19 cellular contexts compared by ENCODE assay signal in genomic region chr9:97987490-97987889, GRCh38. TPM values are rescaled to one million over a fixed set of nuclear protein-coding genes. Genes with fewer than 3 reads are reported as not detected.
A peak's percentile ranks its signal among the peaks of the same experiment; 100 is the strongest.
DNase-seq lines count a peak whose midpoint lies in the region; ATAC-seq and TF ChIP-seq lines count a peak whose summit lies in the region.
"Had no signal": no experiment of that assay in that cellular context is flagged by ENCODE, and none has a peak within 500 bp of the region (broad histone marks: within the 10 kb centered on the region; RNA-seq: fewer than 3 reads in every experiment).

No MANE protein-coding gene starts in this region.

- H3K4me1 Mint-ChIP-seq in activated CD8-positive, alpha-beta memory T cell treated with anti-CD3 and anti-CD28 coated beads, Interleukin-2, amount 10 ng/mL, durations not matched to agents 7 days and 5 days: peaks cover 64% of the 10 kb centered on the region
- peaks cover 17% of the 10 kb centered on the region for H3K4me1 Mint-ChIP-seq in GM23338
- H3K4me1 Mint-ChIP-seq in activated B cell treated with CpG ODN at 0.5 μM for 24 hours: peaks cover 70% of the 10 kb centered on the region
- H3K4me1 Mint-ChIP-seq in glutamatergic neuron (ENCODE audit: low read depth, unreplicated experiment): peaks cover 26% of the 10 kb centered on the region

- no peaks in the 10 kb centered on the region for H3F3A ChIP-seq in GM23338 (replicated peaks; ENCODE audit: low read depth)

- no peak overlapping the region for H2BK12ac ChIP-seq in trophoblast cell (ENCODE audit: low read length)

- H4K8ac ChIP-seq in trophoblast cell (ENCODE audit: low read depth, low read length): no peak overlapping the region

- H3K27me3 Mint-ChIP-seq in activated CD8-positive, alpha-beta memory T cell treated with anti-CD3 and anti-CD28 coated beads, Interleukin-2, amount 10 ng/mL, durations not matched to agents 7 days and 5 days: no peaks in the 10 kb centered on the region
- peaks cover 18% of the 10 kb centered on the region for H3K27me3 Mint-ChIP-seq in GM23338 (ENCODE audit: insufficient read depth, low read depth, poor library complexity)
- H3K27me3 Mint-ChIP-seq in activated B cell treated with CpG ODN at 0.5 μM for 24 hours: no peaks in the 10 kb centered on the region
- peaks cover 3% of the 10 kb centered on the region for H3K27me3 Mint-ChIP-seq in glutamatergic neuron (ENCODE audit: unreplicated experiment)

- H2AFZ ChIP-seq in GM23338 (no peak overlapping the region), trophoblast cell (ENCODE audit: insufficient read depth, low read length, poor library complexity) (no peak overlapping the region)

- peaks cover 15% of the 10 kb centered on the region for H3K36me3 Mint-ChIP-seq in activated CD8-positive, alpha-beta memory T cell treated with anti-CD3 and anti-CD28 coated beads, Interleukin-2, amount 10 ng/mL, durations not matched to agents 7 days and 5 days
- peaks cover 8% of the 10 kb centered on the region; the same call in 1 of the 3 replicates for H3K36me3 Mint-ChIP-seq in GM23338 (ENCODE audit: low read depth)
- no peaks in the 10 kb centered on the region for H3K36me3 Mint-ChIP-seq in activated B cell treated with CpG ODN at 0.5 μM for 24 hours (ENCODE audit: low read depth)
- H3K36me3 Mint-ChIP-seq in glutamatergic neuron (ENCODE audit: unreplicated experiment): no peaks in the 10 kb centered on the region

- no peak overlapping the region for H3K4me3 ChIP-seq in GM23338
- no peak overlapping the region for H3K4me3 ChIP-seq in trophoblast cell (ENCODE audit: low read depth, low read length)
- H3K4me3 ChIP-seq: vagina had no signal

- peaks cover 56% of the 10 kb centered on the region for H4K20me1 ChIP-seq in GM23338 (replicated peaks; ENCODE audit: insufficient read depth)

- H3K4me2 ChIP-seq in GM23338: peak overlapping the region; percentile 13; the same call in 1 of the 2 replicates
- H3K4me2 ChIP-seq in trophoblast cell (ENCODE audit: low read length): no peak overlapping the region

- no peaks in the 10 kb centered on the region for H3K36me3 ChIP-seq in GM23338 (ENCODE audit: insufficient read depth)
- H3K36me3 ChIP-seq in trophoblast cell (ENCODE audit: control insufficient read depth in 1 of 2, insufficient read depth in 2 of 2, low read length in 2 of 2): no peaks in the 10 kb centered on the region
- H3K36me3 ChIP-seq: vagina had no signal

- H3K27me3 ChIP-seq in GM23338 (ENCODE audit: insufficient read depth): peaks cover 32% of the 10 kb centered on the region
- H3K27me3 ChIP-seq in trophoblast cell (ENCODE audit: insufficient read depth, low read length): peaks cover 3% of the 10 kb centered on the region
- H3K27me3 ChIP-seq: vagina had no signal

- H3K79me1 ChIP-seq in trophoblast cell (ENCODE audit: low read length): peaks cover 23% of the 10 kb centered on the region

- H2BK120ac ChIP-seq in trophoblast cell (ENCODE audit: insufficient read depth, low read length, poor library complexity): no peak overlapping the region

- H4K12ac ChIP-seq in trophoblast cell (ENCODE audit: low read depth, low read length): no peak overlapping the region

- H4K91ac ChIP-seq in trophoblast cell (ENCODE audit: low read depth, low read length): no peak overlapping the region

- H3K9ac ChIP-seq in trophoblast cell (ENCODE audit: low read length): no peak overlapping the region

- peaks cover 75% of the 10 kb centered on the region for H3K79me2 ChIP-seq in GM23338 (replicated peaks; ENCODE audit: insufficient read depth)
- H3K79me2 ChIP-seq in trophoblast cell (ENCODE audit: control insufficient read depth, insufficient read depth, low read length, poor library complexity): peaks cover 38% of the 10 kb centered on the region

- CTCF ChIA-PET in activated CD8-positive, alpha-beta memory T cell treated with anti-CD3 and anti-CD28 coated beads, Interleukin-2, amount 10 ng/mL, durations not matched to agents 7 days and 5 days (lab: Charles Lee): interaction anchor here (0.6 to 9.1 kb wide), 5 partner anchors 10 to 132 kb away, joined by 3 to 99 read pairs (median 3); partner anchors contain the start of genes TRIM14 and TRMO
- CTCF ChIA-PET in activated B cell treated with CpG ODN at 0.5 μM for 24 hours (lab: Charles Lee): interaction anchor here (1.2 kb wide), 1 partner anchor 23 kb away, joined by 3 read pairs; no protein-coding TSS in a partner anchor

- WGBS in trophoblast cell (ENCODE audit: extremely low coverage, insufficient coverage, insufficient read length): no CpG with 5 or more reads among the region's 5 CpGs

- H3K9me3 ChIP-seq in trophoblast cell (ENCODE audit: insufficient read depth, low read depth, low read length): no peaks in the 10 kb centered on the region
- H3K9me3 ChIP-seq: vagina had no signal

- H3K4ac ChIP-seq in trophoblast cell (ENCODE audit: low read depth, low read length): peak overlapping the region; percentile 64

- H3K4me3 Mint-ChIP-seq in activated CD8-positive, alpha-beta memory T cell treated with anti-CD3 and anti-CD28 coated beads, Interleukin-2, amount 10 ng/mL, durations not matched to agents 7 days and 5 days: no peak overlapping the region
- H3K4me3 Mint-ChIP-seq in GM23338 (no peak overlapping the region), activated B cell treated with CpG ODN at 0.5 μM for 24 hours (peak overlapping the region; percentile 28), glutamatergic neuron (ENCODE audit: unreplicated experiment) (no peak overlapping the region)

- no peak for DNase-seq in activated CD8-positive, alpha-beta memory T cell treated with anti-CD3 and anti-CD28 coated beads, Interleukin-2, amount 10 ng/mL, durations not matched to agents 7 days and 5 days
- no peak for DNase-seq in activated CD8-positive, alpha-beta memory T cell treated with anti-CD3 and anti-CD28 coated beads, Interleukin-2, amount 50 U/mL, for 4 hours
- no peak for DNase-seq in GM23338 (ENCODE audit: low spot score)
- no peak for DNase-seq in activated B cell treated with CpG ODN at 0.5 μM for 24 hours
- DNase-seq in trophoblast cell: no peak
- no peak for DNase-seq in glutamatergic neuron
- DNase-seq in NCI-H1105 treated with DMSO at 0.1 percent for 48 hours (lab: John Stamatoyannopoulos, UW): no peak
- DNase-seq: activated CD8-positive, alpha-beta memory T cell treated with anti-CD3 and anti-CD28 coated beads for 24 hours; amniotic stem cell; foreskin melanocyte; NCI-H1930; NCI-H748 treated with DMSO at 0.1 percent for 48 hours; stimulated activated CD4-positive, alpha-beta T cell treated with anti-CD3 and anti-CD28 coated beads, Interleukin-4, amount 100 ng/mL, for 4 hours; T-helper 9 cell had no signal

- no peak overlapping the region for H3K27ac ChIP-seq in GM23338 (ENCODE audit: low read depth)
- H3K27ac ChIP-seq in trophoblast cell (ENCODE audit: low read depth, low read length): no peak overlapping the region
- H3K27ac ChIP-seq: vagina had no signal

- H3K14ac ChIP-seq in trophoblast cell (ENCODE audit: low read length): no peak overlapping the region

- POLR2A ChIA-PET in activated B cell treated with CpG ODN at 0.5 μM for 24 hours (lab: Charles Lee): interaction anchor here (0.6 to 3.1 kb wide), 4 partner anchors 23 to 354 kb away, joined by 3 to 23 read pairs (median 3); partner anchors contain the start of genes NCBP1, TRMO and TSTD2

- ATAC-seq in activated CD8-positive, alpha-beta memory T cell treated with anti-CD3 and anti-CD28 coated beads, Interleukin-2, amount 10 ng/mL, durations not matched to agents 7 days and 5 days: no peak
- ATAC-seq in GM23338 (no peak), activated B cell treated with CpG ODN at 0.5 μM for 24 hours (ENCODE audit: low read depth) (no peak), HG02588 (IDR thresholded peaks at IDR 0.05; ENCODE audit: unreplicated experiment) (no peak)

- no peak overlapping the region for H2AK5ac ChIP-seq in trophoblast cell (ENCODE audit: low read length)

- H3K4me1 ChIP-seq in GM23338 (ENCODE audit: insufficient read depth): peaks cover 20% of the 10 kb centered on the region; the same call in 1 of the 2 replicates
- peaks cover 8 to 16% of the 10 kb centered on the region in 2 experiments for H3K4me1 ChIP-seq in trophoblast cell (ENCODE audit: control insufficient read depth in 1 of 2, insufficient read depth in 2 of 2, low read length in 2 of 2)

- no peak overlapping the region for H2BK5ac ChIP-seq in trophoblast cell (ENCODE audit: low read depth, low read length, poor library complexity)

- no peak overlapping the region for H3K23ac ChIP-seq in trophoblast cell (ENCODE audit: low read length)

- H3K27ac Mint-ChIP-seq in activated CD8-positive, alpha-beta memory T cell treated with anti-CD3 and anti-CD28 coated beads, Interleukin-2, amount 10 ng/mL, durations not matched to agents 7 days and 5 days: peak overlapping the region; percentile 14
- H3K27ac Mint-ChIP-seq in GM23338: no peak overlapping the region
- peak overlapping the region; percentile 57 for H3K27ac Mint-ChIP-seq in activated B cell treated with CpG ODN at 0.5 μM for 24 hours
- no peak overlapping the region for H3K27ac Mint-ChIP-seq in glutamatergic neuron (ENCODE audit: unreplicated experiment)

- no peaks in the 10 kb centered on the region for H3K9me3 Mint-ChIP-seq in activated CD8-positive, alpha-beta memory T cell treated with anti-CD3 and anti-CD28 coated beads, Interleukin-2, amount 10 ng/mL, durations not matched to agents 7 days and 5 days (ENCODE audit: low read depth)
- H3K9me3 Mint-ChIP-seq in GM23338: peaks cover 3% of the 10 kb centered on the region; the same call in 1 of the 3 replicates
- no peaks in the 10 kb centered on the region for H3K9me3 Mint-ChIP-seq in activated B cell treated with CpG ODN at 0.5 μM for 24 hours
- H3K9me3 Mint-ChIP-seq in glutamatergic neuron (ENCODE audit: unreplicated experiment): peaks cover 2% of the 10 kb centered on the region

- TF ChIP-seq CTCF in GM23338 (conservative IDR thresholded peaks at IDR 0.05; ENCODE audit: low read depth in 2 of 2) (no peak), activated B cell treated with CpG ODN at 0.5 μM for 24 hours (IDR thresholded peaks at IDR 0.05) (no peak), glutamatergic neuron (IDR thresholded peaks at IDR 0.05; ENCODE audit: partially characterized antibody, unreplicated experiment) (no peak)

- H3K18ac ChIP-seq in trophoblast cell (ENCODE audit: low read length): no peak overlapping the region

- intact Hi-C loops in activated B cell treated with CpG ODN at 0.5 μM for 24 hours (cut with micrococcal nuclease): loop anchor here (5.0 kb wide), 1 partner anchor 135 kb away; the partner anchor contains the start of gene FOXE1

- no peaks in the 10 kb centered on the region for H3K9me2 ChIP-seq in GM23338 (ENCODE audit: insufficient read depth)

RNA-seq across cellular contexts. Expression of gene ANP32B, which starts 4.3 kb away (rescaled TPM):
- total RNA-seq in activated CD8-positive, alpha-beta memory T cell treated with anti-CD3 and anti-CD28 coated beads, Interleukin-2, amount 10 ng/mL, durations not matched to agents 7 days and 5 days: 100 to 1,000 TPM; 299 to 301 TPM
- 13.1 and 21.0 TPM in 2 replicates for total RNA-seq in GM23338 (2014; rRNA removed; shearing (Covaris generic))
- polyA plus RNA-seq in GM23338 (2016; fragmentation: Nextera tagmentation; extraction: Ambion mirVana): 114 and 117 TPM in 2 replicates
- total RNA-seq in activated B cell treated with CpG ODN at 0.5 μM for 24 hours: 162 and 173 TPM in 2 replicates
- polyA plus RNA-seq in trophoblast cell (2013): 178 and 179 TPM in 2 replicates
- total RNA-seq in glutamatergic neuron (ENCODE audit: unreplicated experiment): 108 TPM

RNA-seq across cellular contexts. Expression of gene HEMGN, which starts 49.5 kb away (rescaled TPM):
- total RNA-seq in activated CD8-positive, alpha-beta memory T cell treated with anti-CD3 and anti-CD28 coated beads, Interleukin-2, amount 10 ng/mL, durations not matched to agents 7 days and 5 days: under 1 TPM; 0.23 to 0.47 TPM
- total RNA-seq in GM23338 (2014; rRNA removed; shearing (Covaris generic)): not detected in 2 replicates
- not detected in 2 replicates for polyA plus RNA-seq in GM23338 (2016; fragmentation: Nextera tagmentation; extraction: Ambion mirVana)
- total RNA-seq in activated B cell treated with CpG ODN at 0.5 μM for 24 hours (0.11 TPM in 1 of 2 replicates, not detected in the other), glutamatergic neuron (ENCODE audit: unreplicated experiment) (not detected)
- polyA plus RNA-seq in trophoblast cell (2013): not detected in 2 replicates
- total RNA-seq: chondrocyte, lung microvascular endothelial cell, vagina had no signal
- polyA plus RNA-seq: AG04450 had no signal

Comparison
In these comparisons a context has a peak if more than half of its experiments do, and no peak if none do; other contexts are left out.
1. H3K27ac Mint-ChIP-seq: peak in activated CD8-positive, alpha-beta memory T cell treated with anti-CD3 and anti-CD28 coated beads, Interleukin-2, amount 10 ng/mL, durations not matched to agents 7 days and 5 days (single experiment) and activated B cell treated with CpG ODN at 0.5 μM for 24 hours (single experiment); none in GM23338 (single experiment) and glutamatergic neuron (single experiment).